14 cellular contexts compared by ENCODE assay signal in genomic region chr11:117825538-117826359, GRCh38. TPM values are rescaled to one million over a fixed set of nuclear protein-coding genes. Genes with fewer than 3 reads are reported as not detected.
DNase-seq lines count a peak whose midpoint lies in the region; ATAC-seq and TF ChIP-seq lines count a peak whose summit lies in the region.
"Had no signal": no experiment of that assay in that cellular context is flagged by ENCODE, and none has a peak within 500 bp of the region (broad histone marks: within the 10 kb centered on the region; RNA-seq: fewer than 3 reads in every experiment).

No MANE protein-coding gene starts in this region.

- peak in 1 of 7 experiments; percentile 48 for DNase-seq in CD8-positive, alpha-beta T cell
- peak; percentile 69 for DNase-seq in chondrocyte (ENCODE audit: low spot score)
- DNase-seq in omental fat pad (ENCODE audit: low spot score) = peak; percentile 8
- DNase-seq in islet precursor cell = no peak
- no peak for DNase-seq in UCSD-AML1 (lab: John Stamatoyannopoulos, UW; ENCODE audit: unreplicated experiment)
- no peak for DNase-seq in HCEC 1CT
- DNase-seq: GF-D8; NCI-H1092; stimulated activated CD4-positive, alpha-beta T cell treated with anti-CD3 and anti-CD28 coated beads, Interleukin-15, amount 100 ng/mL, for 24 hours had no signal

- CTCF ChIA-PET in CD8-positive, alpha-beta T cell (lab: Charles Lee) = interaction anchor here (1.4 to 12.9 kb wide), 7 partner anchors 8 to 227 kb away, joined by 4 to 431 read pairs (median 40); partner anchors contain the start of gene DSCAML1

- H3K4me1 ChIP-seq in BLaER1 treated with 17β-estradiol and CSF1 and Interleukin-3, amounts not matched to agents 10 nM and 100 nM = peaks cover 83 to 97% (median 95%) of the 10 kb centered on the region in 10 experiments
- H3K4me1 ChIP-seq in CD8-positive, alpha-beta T cell (ENCODE audit: insufficient read depth, low read length) = peaks cover 72% of the 10 kb centered on the region
- H3K4me1 ChIP-seq: breast epithelium, uterus had no signal

- H3K4me2 ChIP-seq in BLaER1 treated with 17β-estradiol and CSF1 and Interleukin-3, amounts not matched to agents 10 nM and 100 nM = peak overlapping the region; percentile 75 to 98 (median 93)

- H3K36me3 Mint-ChIP-seq in CD8-positive, alpha-beta T cell = no peaks in the 10 kb centered on the region
- H3K36me3 Mint-ChIP-seq in chondrocyte (ENCODE audit: low read depth) = no peaks in the 10 kb centered on the region

- no peak for ATAC-seq in CD8-positive, alpha-beta T cell
- no peak for ATAC-seq in omental fat pad (ENCODE audit: low FRiP score)

- no peaks in the 10 kb centered on the region for H3K27me3 ChIP-seq in BLaER1 treated with 17β-estradiol and CSF1 and Interleukin-3, amounts not matched to agents 10 nM and 100 nM
- no peaks in the 10 kb centered on the region for H3K27me3 ChIP-seq in CD8-positive, alpha-beta T cell (ENCODE audit: insufficient read depth, low read length)
- H3K27me3 ChIP-seq: breast epithelium, gastrocnemius medialis, uterus had no signal

- peak overlapping the region in 2 of 10 experiments; percentile 16 to 43; a peak in 1 of 20 replicates for H3K4me3 ChIP-seq in BLaER1 treated with 17β-estradiol and CSF1 and Interleukin-3, amounts not matched to agents 10 nM and 100 nM
- H3K4me3 ChIP-seq in CD8-positive, alpha-beta T cell (ENCODE audit: low read depth, low read length) = no peak overlapping the region
- H3K4me3 ChIP-seq: breast epithelium, gastrocnemius medialis, uterus had no signal

- POLR2A ChIA-PET in CD8-positive, alpha-beta T cell (lab: Charles Lee) = interaction anchor here (0.8 to 3.1 kb wide), 2 partner anchors 9 to 121 kb away, joined by 3 to 13 read pairs; no protein-coding TSS in a partner anchor

- H3K4me3 Mint-ChIP-seq in CD8-positive, alpha-beta T cell = no peak overlapping the region
- H3K4me3 Mint-ChIP-seq in chondrocyte (ENCODE audit: unreplicated experiment) = no peak overlapping the region

- H3K9ac ChIP-seq in BLaER1 treated with 17β-estradiol and CSF1 and Interleukin-3, amounts not matched to agents 10 nM and 100 nM = peak overlapping the region in 6 of 11 experiments; percentile 62 to 81 (median 77); a peak in 11 of 22 replicates

- peak overlapping the region in 9 of 11 experiments; percentile 77 to 89 (median 87); a peak in 17 of 22 replicates for H3K27ac ChIP-seq in BLaER1 treated with 17β-estradiol and CSF1 and Interleukin-3, amounts not matched to agents 10 nM and 100 nM
- no peak overlapping the region for H3K27ac ChIP-seq in CD8-positive, alpha-beta T cell (ENCODE audit: low read depth, low read length)
- H3K27ac ChIP-seq: breast epithelium, gastrocnemius medialis had no signal

- H3K4me1 Mint-ChIP-seq in CD8-positive, alpha-beta T cell (ENCODE audit: low read depth) = peaks cover 80% of the 10 kb centered on the region
- peaks cover 2% of the 10 kb centered on the region for H3K4me1 Mint-ChIP-seq in chondrocyte (ENCODE audit: low read depth)

- peak overlapping the region; percentile 91 for H3K27ac Mint-ChIP-seq in CD8-positive, alpha-beta T cell
- no peak overlapping the region for H3K27ac Mint-ChIP-seq in chondrocyte (ENCODE audit: unreplicated experiment)
- H3K27ac Mint-ChIP-seq: activated T-helper 2 cell treated with anti-CD3 and anti-CD28 coated beads, Interferon-gamma antibody, Interleukin-2, Interleukin-4, amounts not matched to agents 10 μg/mL and 5 μg/mL and 100 μg/mL, durations not matched to agents 14 hours and 24 hours and 36 hours had no signal

- no peaks in the 10 kb centered on the region for H3K9me3 ChIP-seq in BLaER1 treated with 17β-estradiol and CSF1 and Interleukin-3, amounts not matched to agents 10 nM and 100 nM (replicated peaks in 1 of 11)
- no peaks in the 10 kb centered on the region for H3K9me3 ChIP-seq in CD8-positive, alpha-beta T cell (ENCODE audit: low read length)
- H3K9me3 ChIP-seq: breast epithelium, gastrocnemius medialis, uterus had no signal

- no peaks in the 10 kb centered on the region for H4K20me1 ChIP-seq in BLaER1 treated with 17β-estradiol and CSF1 and Interleukin-3, amounts not matched to agents 10 nM and 100 nM

- H3K27me3 Mint-ChIP-seq in CD8-positive, alpha-beta T cell (ENCODE audit: low read depth) = no peaks in the 10 kb centered on the region
- H3K27me3 Mint-ChIP-seq in chondrocyte (ENCODE audit: low read depth) = no peaks in the 10 kb centered on the region

- no peak for TF ChIP-seq CTCF in CD8-positive, alpha-beta T cell (IDR thresholded peaks at IDR 0.05)
- TF ChIP-seq CTCF in chondrocyte (IDR thresholded peaks at IDR 0.05) = no peak
- TF ChIP-seq CTCF in omental fat pad (IDR thresholded peaks at IDR 0.05) = no peak

- intact Hi-C loops in CD8-positive, alpha-beta T cell (cut with DNase I, micrococcal nuclease) = loop anchor here (5.0 kb wide), 2 partner anchors 162 to 177 kb away; partner anchors contain the start of gene IL10RA (in 1 of the 2)

- no peaks in the 10 kb centered on the region for H3K36me3 ChIP-seq in BLaER1 treated with 17β-estradiol and CSF1 and Interleukin-3, amounts not matched to agents 10 nM and 100 nM
- no peaks in the 10 kb centered on the region for H3K36me3 ChIP-seq in CD8-positive, alpha-beta T cell (ENCODE audit: insufficient read depth, low read length)
- H3K36me3 ChIP-seq: breast epithelium, gastrocnemius medialis, uterus had no signal

- H3K9me3 Mint-ChIP-seq in CD8-positive, alpha-beta T cell = no peaks in the 10 kb centered on the region
- H3K9me3 Mint-ChIP-seq in chondrocyte (ENCODE audit: low read depth) = no peaks in the 10 kb centered on the region
- H3K9me3 Mint-ChIP-seq: activated T-helper 2 cell treated with anti-CD3 and anti-CD28 coated beads, Interferon-gamma antibody, Interleukin-2, Interleukin-4, amounts not matched to agents 10 μg/mL and 5 μg/mL and 100 μg/mL, durations not matched to agents 14 hours and 24 hours and 36 hours had no signal

RNA-seq across cellular contexts. Expression of gene FXYD2, which starts 1.2 kb away (rescaled TPM):
- total RNA-seq in CD8-positive, alpha-beta T cell = 1 to 10 TPM; 9.1 to 9.6 TPM
- total RNA-seq in chondrocyte (not detected in 3 replicates), omental fat pad (1 to 10 TPM; 1.1 to 4.3 (median 2.0) TPM)

RNA-seq across cellular contexts. Expression of gene DSCAML1, which starts 28.7 kb away (rescaled TPM):
- total RNA-seq in CD8-positive, alpha-beta T cell = 1 to 10 TPM; 1.3 to 1.8 TPM
- total RNA-seq in chondrocyte (not detected in 3 replicates), omental fat pad (10 to 100 TPM in 1 of 4 donors, 1 to 10 TPM in 2, under 1 TPM in 1; 0.95 to 10.9 (median 3.9) TPM)
- total RNA-seq: activated T-helper 2 cell treated with anti-CD3 and anti-CD28 coated beads, Interferon-gamma antibody, Interleukin-2, Interleukin-4, amounts not matched to agents 10 μg/mL and 5 μg/mL and 100 μg/mL, durations not matched to agents 14 hours and 24 hours and 36 hours had no signal

RNA-seq across cellular contexts. Expression of gene FXYD6, which starts 50.7 kb away (rescaled TPM):
- total RNA-seq in CD8-positive, alpha-beta T cell = not detected
- 0.53 to 3.0 TPM (median 2.8 TPM) in 3 replicates for total RNA-seq in chondrocyte
- 10 to 100 TPM; 21.5 to 79.9 (median 25.6) TPM for total RNA-seq in omental fat pad

Comparison
In these comparisons a context has a peak if more than half of its experiments do, and no peak if none do; other contexts are left out.
1. DNase-seq: peak in chondrocyte (single experiment) and omental fat pad (single experiment); none in islet precursor cell (single experiment), UCSD-AML1 (single experiment) and HCEC 1CT (single experiment).